In genomic region chr5:87885727-87886126, GRCh38 we compare ENCODE assay signal across 1 cellular context.
TF ChIP-seq lines count a peak whose summit lies in the region.

No MANE protein-coding gene starts in this region.

TF ChIP-seq in H1, 55 proteins besides CTCF, POLR2A, EP300 and RAD21 (continued from another document):
- no peak for TF ChIP-seq USF2 (IDR thresholded peaks at IDR 0.05; ENCODE audit: low read length)
